2 cellular contexts compared by ENCODE assay signal in the genomic region with DNA sequence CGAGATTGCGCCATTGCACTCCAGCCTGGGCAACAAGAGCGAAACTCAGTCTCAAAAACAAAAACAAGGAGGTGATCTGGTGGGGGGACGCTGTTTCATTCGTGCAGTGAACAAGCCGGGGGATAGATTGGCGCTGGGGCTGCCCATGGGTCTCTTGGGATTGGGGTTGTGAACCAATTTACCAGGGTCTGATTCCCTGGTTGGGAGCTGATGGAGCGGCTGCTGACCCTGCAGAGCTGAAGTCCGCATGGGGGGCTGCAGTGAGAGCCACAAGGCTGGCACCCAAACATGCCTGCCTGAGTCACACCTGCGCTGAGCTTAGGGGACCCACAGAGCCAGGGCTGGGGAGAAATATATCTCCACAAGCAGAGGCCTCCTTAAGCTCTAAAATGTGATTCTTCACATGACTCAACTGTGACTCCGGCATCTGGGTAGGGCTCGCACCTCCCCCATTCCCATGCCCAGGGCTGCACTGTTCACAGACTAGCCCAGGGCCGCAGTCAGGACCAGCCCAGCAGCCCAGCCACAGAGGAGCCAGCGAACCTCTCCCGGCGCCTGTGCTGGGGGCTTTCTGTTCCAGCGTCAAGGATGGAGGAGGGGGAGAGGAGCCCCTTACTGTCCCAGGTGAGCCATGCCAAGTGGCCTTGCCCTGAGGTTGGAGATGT.
TF ChIP-seq lines count a peak whose summit lies in the region.

No MANE protein-coding gene starts in this region.

TF ChIP-seq in IMR-90, 13 proteins besides CTCF, POLR2A, EP300 and RAD21:
- TF ChIP-seq CEBPB (IDR thresholded peaks at IDR 0.05; ENCODE audit: low read depth, low read length), result 0 out of 2 replicates have a peak, but pooled peaks have one; percentile 53
- TF ChIP-seq FOS (IDR thresholded peaks at IDR 0.05; ENCODE audit: low read depth, low read length), result peak; percentile 32; the same call in 1 of the 2 replicates
- TF ChIP-seq SMC3 (IDR thresholded peaks at IDR 0.05; ENCODE audit: low read depth, low read length), result 0 out of 2 replicates have a peak, but pooled peaks have one; percentile 19
- peak; percentile 64 for TF ChIP-seq USF2 (IDR thresholded peaks at IDR 0.05; ENCODE audit: low read depth, low read length)
- TF ChIP-seq BHLHE40 (IDR thresholded peaks at IDR 0.05; ENCODE audit: low read depth, low read length), result no peak
- TF ChIP-seq RCOR1 (IDR thresholded peaks at IDR 0.05; ENCODE audit: insufficient replicate concordance, low read length), result no peak
- no peak for TF ChIP-seq CHD1 (IDR thresholded peaks at IDR 0.05; ENCODE audit: low read depth, low read length)
- no peak for TF ChIP-seq MXI1 (IDR thresholded peaks at IDR 0.05; ENCODE audit: borderline replicate concordance, low read depth, low read length)
- no peak for TF ChIP-seq NFE2L2 (IDR thresholded peaks at IDR 0.05; ENCODE audit: low read depth, low read length)
- peak; percentile 47; the same call in 1 of the 2 replicates for TF ChIP-seq MAZ (IDR thresholded peaks at IDR 0.05; ENCODE audit: borderline replicate concordance, low read depth, low read length)
- no peak for TF ChIP-seq RFX5 (IDR thresholded peaks at IDR 0.05; ENCODE audit: low read depth, low read length)
- no peak for TF ChIP-seq MAFK (IDR thresholded peaks at IDR 0.05; ENCODE audit: low read depth, low read length)
- TF ChIP-seq, protein P1, sequence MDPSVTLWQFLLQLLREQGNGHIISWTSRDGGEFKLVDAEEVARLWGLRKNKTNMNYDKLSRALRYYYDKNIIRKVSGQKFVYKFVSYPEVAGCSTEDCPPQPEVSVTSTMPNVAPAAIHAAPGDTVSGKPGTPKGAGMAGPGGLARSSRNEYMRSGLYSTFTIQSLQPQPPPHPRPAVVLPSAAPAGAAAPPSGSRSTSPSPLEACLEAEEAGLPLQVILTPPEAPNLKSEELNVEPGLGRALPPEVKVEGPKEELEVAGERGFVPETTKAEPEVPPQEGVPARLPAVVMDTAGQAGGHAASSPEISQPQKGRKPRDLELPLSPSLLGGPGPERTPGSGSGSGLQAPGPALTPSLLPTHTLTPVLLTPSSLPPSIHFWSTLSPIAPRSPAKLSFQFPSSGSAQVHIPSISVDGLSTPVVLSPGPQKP (IDR thresholded peaks at IDR 0.05; ENCODE audit: borderline replicate concordance, low read depth, low read length), result no peak
TF ChIP-seq in IMR-90: peak in this region for 5.

TF ChIP-seq in K562, 482 proteins besides CTCF, POLR2A, EP300 and RAD21:
- TF ChIP-seq, protein P2, sequence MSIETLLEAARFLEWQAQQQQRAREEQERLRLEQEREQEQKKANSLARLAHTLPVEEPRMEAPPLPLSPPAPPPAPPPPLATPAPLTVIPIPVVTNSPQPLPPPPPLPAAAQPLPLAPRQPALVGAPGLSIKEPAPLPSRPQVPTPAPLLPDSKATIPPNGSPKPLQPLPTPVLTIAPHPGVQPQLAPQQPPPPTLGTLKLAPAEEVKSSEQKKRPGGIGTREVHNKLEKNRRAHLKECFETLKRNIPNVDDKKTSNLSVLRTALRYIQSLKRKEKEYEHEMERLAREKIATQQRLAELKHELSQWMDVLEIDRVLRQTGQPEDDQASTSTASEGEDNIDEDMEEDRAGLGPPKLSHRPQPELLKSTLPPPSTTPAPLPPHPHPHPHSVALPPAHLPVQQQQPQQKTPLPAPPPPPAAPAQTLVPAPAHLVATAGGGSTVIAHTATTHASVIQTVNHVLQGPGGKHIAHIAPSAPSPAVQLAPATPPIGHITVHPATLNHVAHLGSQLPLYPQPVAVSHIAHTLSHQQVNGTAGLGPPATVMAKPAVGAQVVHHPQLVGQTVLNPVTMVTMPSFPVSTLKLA (conservative IDR thresholded peaks at IDR 0.05), result no peak
- TF ChIP-seq TCF7 (IDR thresholded peaks at IDR 0.05; ENCODE audit: borderline replicate concordance) (no peak), EZH2 (IDR thresholded peaks at IDR 0.05; ENCODE audit: borderline replicate concordance, low read depth, low read length) (no peak), FOSL1 (tag; conservative IDR thresholded peaks at IDR 0.05) (0 out of 2 replicates have a peak, but pooled peaks have one; percentile 18), ZHX1 (conservative IDR thresholded peaks at IDR 0.05; ENCODE audit: low read length) (no peak), MEF2D (tag; conservative IDR thresholded peaks at IDR 0.05; ENCODE audit: low read depth) (no peak), CEBPB (tag; IDR thresholded peaks at IDR 0.05) (no peak), ZNF444 (CRISPR knock-in tag; IDR thresholded peaks at IDR 0.05) (no peak)
TF ChIP-seq in K562: peak in this region for 1.
